8 cellular contexts compared by ENCODE assay signal in genomic region chr2:74440378-74441110, GRCh38. TPM values are rescaled to one million over a fixed set of nuclear protein-coding genes. Genes with fewer than 3 reads are reported as not detected.
A peak's percentile ranks its signal among the peaks of the same experiment; 100 is the strongest.
DNase-seq lines count a peak whose midpoint lies in the region; ATAC-seq and TF ChIP-seq lines count a peak whose summit lies in the region.

No MANE protein-coding gene starts in this region.

- peak overlapping the region; percentile 75 for H4K12ac ChIP-seq in trophoblast cell (ENCODE audit: low read depth, low read length)

- H3K23ac ChIP-seq in trophoblast cell (ENCODE audit: low read length), result no peak overlapping the region

- peak overlapping the region; percentile 86 for H4K8ac ChIP-seq in trophoblast cell (ENCODE audit: low read depth, low read length)

- peak overlapping the region; percentile 86 for H2BK5ac ChIP-seq in trophoblast cell (ENCODE audit: low read depth, low read length, poor library complexity)

- H3K14ac ChIP-seq in trophoblast cell (ENCODE audit: low read length), result peak overlapping the region; percentile 91

- H3K27ac ChIP-seq in HUES48 (ENCODE audit: low read depth, low read length) (peak overlapping the region; percentile 99), Panc1 (ENCODE audit: low read length) (peak overlapping the region; percentile 90), trophoblast cell (ENCODE audit: low read depth, low read length) (peak overlapping the region; percentile 94)

- TSS peak; percentile 78 for BruUV-seq in Panc1 (replicated peaks; lab: Mats Ljungman, UMichigan)

- WGBS in trophoblast cell (ENCODE audit: extremely low coverage, insufficient coverage, insufficient read length), result no CpG with 5 or more reads among the region's 43 CpGs

- peak overlapping the region; percentile 73 for H2BK120ac ChIP-seq in trophoblast cell (ENCODE audit: insufficient read depth, low read length, poor library complexity)

- H3K4me3 ChIP-seq in HUES48 (ENCODE audit: low read depth, low read length) (peak overlapping the region; percentile 86), Panc1 (ENCODE audit: low read depth in 2 of 2, low read length in 2 of 2) (peak overlapping the region; percentile 67 to 93), trophoblast cell (ENCODE audit: low read depth, low read length) (peak overlapping the region; percentile 84)

- H3K18ac ChIP-seq in trophoblast cell (ENCODE audit: low read length), result peak overlapping the region; percentile 83

- H2AFZ ChIP-seq in trophoblast cell (ENCODE audit: insufficient read depth, low read length, poor library complexity), result peak overlapping the region; percentile 48

- H3K79me2 ChIP-seq in trophoblast cell (ENCODE audit: control insufficient read depth, insufficient read depth, low read length, poor library complexity), result peaks cover 40% of the 10 kb centered on the region

- H3K9ac ChIP-seq in HUES48 (ENCODE audit: low read depth, low read length) (peak overlapping the region; percentile 91), trophoblast cell (ENCODE audit: low read length) (peak overlapping the region; percentile 90)

- H3K9me3 ChIP-seq in HUES48 (ENCODE audit: control insufficient read depth, insufficient read depth, low read length) (no peaks in the 10 kb centered on the region), Panc1 (ENCODE audit: control insufficient read depth, insufficient read depth, low read depth, low read length) (no peaks in the 10 kb centered on the region), trophoblast cell (ENCODE audit: insufficient read depth, low read depth, low read length) (no peaks in the 10 kb centered on the region)

- H3K4me1 ChIP-seq in HUES48 (ENCODE audit: control insufficient read depth, insufficient read depth, low read length), result peaks cover 26% of the 10 kb centered on the region
- peaks cover 10% of the 10 kb centered on the region for H3K4me1 ChIP-seq in Panc1 (ENCODE audit: control insufficient read depth, insufficient read depth, low read length)
- H3K4me1 ChIP-seq in trophoblast cell (ENCODE audit: control insufficient read depth in 1 of 2, insufficient read depth in 2 of 2, low read length in 2 of 2), result peaks cover 14 to 17% of the 10 kb centered on the region in 2 experiments

- H3K4ac ChIP-seq in trophoblast cell (ENCODE audit: low read depth, low read length), result peak overlapping the region; percentile 84

- CTCF ChIA-PET in Panc1 (lab: Charles Lee), result no interaction called here

- DNase-seq in GF-D8 (lab: John Stamatoyannopoulos, UW) (peak; percentile 62), Panc1 (ENCODE audit: low read depth, low spot score) (no peak), amniotic stem cell (lab: John Stamatoyannopoulos, UW) (peak; percentile 63), left cardiac atrium (peak; percentile 93), trophoblast cell (peak; percentile 64 to 65), NCI-H226 (no peak)

- H2AK5ac ChIP-seq in trophoblast cell (ENCODE audit: low read length), result peak overlapping the region; percentile 82

- H3K4me2 ChIP-seq in trophoblast cell (ENCODE audit: low read length), result peak overlapping the region; percentile 78

- H4K91ac ChIP-seq in trophoblast cell (ENCODE audit: low read depth, low read length), result peak overlapping the region; percentile 95

- peaks cover 26% of the 10 kb centered on the region for H3K79me1 ChIP-seq in trophoblast cell (ENCODE audit: low read length)

- POLR2A ChIA-PET in Panc1 (lab: Charles Lee), result interaction anchor here (0.6 to 1.5 kb wide), 2 partner anchors 17 to 19 kb away, joined by 3 to 4 read pairs; partner anchors contain the start of genes C2orf81 and WDR54

- in situ Hi-C loops in Panc1 (cut with HindIII; ENCODE audit: low pct_unique_long_range_greater_than_20kb, low sequenced_read_pairs), result no loop called here

- H3K36me3 ChIP-seq in HUES48 (ENCODE audit: control insufficient read depth, insufficient read depth, low read length) (peaks cover 24% of the 10 kb centered on the region; the same call in 1 of the 2 replicates), Panc1 (ENCODE audit: control insufficient read depth, insufficient read depth, low read length) (no peaks in the 10 kb centered on the region), trophoblast cell (ENCODE audit: control insufficient read depth in 1 of 2, insufficient read depth in 2 of 2, low read length in 2 of 2) (peaks cover 18 to 19% of the 10 kb centered on the region in 2 experiments)

- no peaks in the 10 kb centered on the region; the same call in 1 of the 2 replicates for H3K27me3 ChIP-seq in HUES48 (ENCODE audit: control insufficient read depth, insufficient read depth, low read length)
- H3K27me3 ChIP-seq in Panc1 (ENCODE audit: control insufficient read depth, insufficient read depth, low read length), result peaks cover 3% of the 10 kb centered on the region; the same call in 1 of the 2 replicates
- no peaks in the 10 kb centered on the region for H3K27me3 ChIP-seq in trophoblast cell (ENCODE audit: insufficient read depth, low read length)

- ATAC-seq in GM21529 (IDR thresholded peaks at IDR 0.05; ENCODE audit: unreplicated experiment), result peak; percentile 88
- ATAC-seq in Panc1, result peak; percentile 90
- peak; percentile 94 to 95 for ATAC-seq in left cardiac atrium

- intact Hi-C loops in Panc1 (cut with micrococcal nuclease; ENCODE audit: unreplicated experiment) (no loop called here), left cardiac atrium (cut with DNase I) (no loop called here)

- H2BK12ac ChIP-seq in trophoblast cell (ENCODE audit: low read length), result no peak overlapping the region

- TF ChIP-seq CTCF in Panc1 (IDR thresholded peaks at IDR 0.05), result no peak

RNA-seq across cellular contexts. Expression of gene RTKN, which starts 1.2 kb away (rescaled TPM):
- total RNA-seq in Panc1 (2021; ENCODE audit: unreplicated experiment) (83.1 TPM), left cardiac atrium (10 to 100 TPM; 14.1 to 18.7 TPM)
- 79.8 TPM for polyA plus RNA-seq in Panc1 (2012; ENCODE audit: insufficient read length)
- polyA plus RNA-seq in trophoblast cell (2013), result 44.2 and 46.2 TPM in 2 replicates

RNA-seq across cellular contexts. Expression of gene INO80B, which starts 14.3 kb away (rescaled TPM):
- total RNA-seq in Panc1 (2021; ENCODE audit: unreplicated experiment) (26.5 TPM), left cardiac atrium (10 to 100 TPM; 21.1 to 22.1 TPM)
- 35.0 TPM for polyA plus RNA-seq in Panc1 (2012; ENCODE audit: insufficient read length)
- polyA plus RNA-seq in trophoblast cell (2013), result 22.8 and 23.3 TPM in 2 replicates

RNA-seq across cellular contexts. Expression of gene WBP1, which starts 17.7 kb away (rescaled TPM):
- total RNA-seq in Panc1 (2021; ENCODE audit: unreplicated experiment) (67.6 TPM), left cardiac atrium (10 to 100 TPM; 42.2 to 56.7 TPM)
- polyA plus RNA-seq in Panc1 (2012; ENCODE audit: insufficient read length), result 149 TPM
- polyA plus RNA-seq in trophoblast cell (2013), result 80.5 and 81.5 TPM in 2 replicates

RNA-seq across cellular contexts. Expression of gene WDR54, which starts 19.0 kb away (rescaled TPM):
- total RNA-seq in Panc1 (2021; ENCODE audit: unreplicated experiment), result 27.7 TPM
- polyA plus RNA-seq in Panc1 (2012; ENCODE audit: insufficient read length), result 46.7 TPM
- 1 to 10 TPM; 4.1 to 5.5 TPM for total RNA-seq in left cardiac atrium
- 4.7 TPM in 2 replicates for polyA plus RNA-seq in trophoblast cell (2013)

RNA-seq across cellular contexts. Expression of gene C2orf81, which starts 19.1 kb away (rescaled TPM):
- total RNA-seq in Panc1 (2021; ENCODE audit: unreplicated experiment), result 3.9 TPM
- 5.6 TPM for polyA plus RNA-seq in Panc1 (2012; ENCODE audit: insufficient read length)
- total RNA-seq in left cardiac atrium, result under 1 TPM; 0.59 to 0.79 TPM
- polyA plus RNA-seq in trophoblast cell (2013), result 0.29 and 0.31 TPM in 2 replicates

Comparison
In these comparisons a context has a peak if more than half of its experiments do, and no peak if none do; other contexts are left out.
1. DNase-seq: peak in GF-D8 (single experiment), amniotic stem cell (single experiment), left cardiac atrium (single experiment) and trophoblast cell (2 of 2); none in Panc1 (single experiment) and NCI-H226 (single experiment).
2. Peak in every context shown above with its lines, with median percentiles within 50 percentile points of each other: ATAC-seq, H3K27ac ChIP-seq and H3K4me3 ChIP-seq.